ENCODE assay signal across 12 cellular contexts in the genomic region with DNA sequence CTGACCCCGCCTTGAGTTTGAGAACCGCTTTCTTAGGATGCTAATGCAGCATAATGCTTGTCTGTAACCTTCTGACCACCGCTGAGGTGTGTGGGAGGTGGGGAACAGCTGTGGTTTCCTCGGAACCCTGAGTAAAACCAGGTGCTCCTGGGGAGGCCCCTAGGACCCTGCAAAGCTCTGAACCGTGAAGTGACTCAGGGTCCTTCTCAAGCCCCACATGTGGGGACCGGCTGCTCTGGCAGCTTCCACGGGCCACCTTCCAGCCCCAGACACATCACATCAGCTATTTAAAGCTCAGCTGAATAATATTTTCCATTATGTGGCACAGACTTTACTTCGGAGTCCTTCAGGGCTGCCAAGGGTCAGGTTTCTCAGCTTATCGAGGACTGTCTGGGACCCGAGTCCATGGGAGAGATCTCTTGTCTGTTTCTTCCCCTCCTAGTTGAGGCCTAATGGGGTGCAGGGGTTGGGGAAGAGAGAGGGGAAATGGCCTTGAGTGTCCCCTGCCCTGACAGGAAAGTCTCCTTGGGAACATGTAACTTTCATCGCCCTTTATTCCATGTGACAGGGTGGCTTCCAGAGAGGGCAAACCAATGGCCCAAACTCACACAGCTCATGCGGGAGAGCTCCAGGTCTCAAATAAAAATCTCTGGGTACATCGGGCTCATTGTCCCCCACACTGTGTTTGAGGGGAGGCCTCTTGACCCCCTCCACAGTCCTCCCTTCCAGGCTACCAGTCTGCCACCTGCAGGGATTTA.
DNase-seq lines count a peak whose midpoint lies in the region; ATAC-seq, FAIRE-seq and TF ChIP-seq lines count a peak whose summit lies in the region.
"Had no signal": no experiment of that assay in that cellular context is flagged by ENCODE, and none has a peak within 500 bp of the region (broad histone marks: within the 10 kb centered on the region; RNA-seq: fewer than 3 reads in every experiment).

No MANE protein-coding gene starts in this region.

- no peaks in the 10 kb centered on the region for H3K36me3 ChIP-seq in ovary
- H3K36me3 ChIP-seq: upper lobe of right lung had no signal

- H3K9me3 ChIP-seq in ovary = no peaks in the 10 kb centered on the region

- no peak for TF ChIP-seq POLR2A in ovary (IDR thresholded peaks at IDR 0.05)

- intact Hi-C loops in ovary (cut with DNase I) = no loop called here

- H3K4me3 ChIP-seq in ovary = no peak overlapping the region
- H3K4me3 ChIP-seq: upper lobe of right lung had no signal

- H3K4me1 ChIP-seq in ovary (ENCODE audit: insufficient read depth) = peaks cover 2% of the 10 kb centered on the region
- H3K4me1 ChIP-seq: foreskin keratinocyte, upper lobe of right lung had no signal

- no peak for TF ChIP-seq CTCF in ovary (IDR thresholded peaks at IDR 0.05)

- DNase-seq in ovary (peak in 4 of 5 donors; percentile 33 to 56 (median 49)), hypothalamus (lab: John Stamatoyannopoulos, UW) (no peak), DMS79 treated with DMSO at 0.1 percent for 48 hours (lab: John Stamatoyannopoulos, UW) (no peak), urothelium cell line (ENCODE audit: low spot score) (no peak), H4 (ENCODE audit: low spot score) (no peak)
- DNase-seq: activated CD8-positive, alpha-beta memory T cell treated with anti-CD3 and anti-CD28 coated beads, Interleukin-2, amount 10 ng/mL, durations not matched to agents 7 days and 5 days; foreskin keratinocyte; NCI-H2029; upper lobe of right lung had no signal

- no peak for TF ChIP-seq EP300 in ovary (IDR thresholded peaks at IDR 0.05)

- ATAC-seq in GM18511 (IDR thresholded peaks at IDR 0.05; ENCODE audit: unreplicated experiment) (peak; percentile 87), GM21526 (IDR thresholded peaks at IDR 0.05; ENCODE audit: low FRiP score, unreplicated experiment) (peak; percentile 70), HG03378 (IDR thresholded peaks at IDR 0.05; ENCODE audit: unreplicated experiment) (peak; percentile 82)
- ATAC-seq: activated CD8-positive, alpha-beta memory T cell treated with anti-CD3 and anti-CD28 coated beads, Interleukin-2, amount 10 ng/mL, durations not matched to agents 7 days and 5 days; foreskin keratinocyte had no signal

- 30 to 32% (median 31%) methylated on average over 13 of the region's 13 CpGs for WGBS in ovary, 3 donors

- no peaks in the 10 kb centered on the region for H3K27me3 ChIP-seq in ovary
- H3K27me3 ChIP-seq: upper lobe of right lung had no signal

- FAIRE-seq in urothelium cell line (lab: Jason Lieb, UNC) = no peak

- H3K27ac ChIP-seq in ovary = no peak overlapping the region
- H3K27ac ChIP-seq: foreskin keratinocyte, upper lobe of right lung had no signal

Comparison
In these comparisons a context has a peak if more than half of its experiments do, and no peak if none do; other contexts are left out.
1. DNase-seq: peak in ovary (4 of 5); none in hypothalamus (0 of 51), DMS79 treated with DMSO at 0.1 percent for 48 hours (single experiment), urothelium cell line (single experiment) and H4 (single experiment).
2. Peak in every context shown above with its lines, with median percentiles within 50 percentile points of each other: ATAC-seq.